ENCODE assay signal across 8 cellular contexts in genomic region chr7:87148332-87148955, GRCh38.
A peak's percentile ranks its signal among the peaks of the same experiment; 100 is the strongest.
DNase-seq lines count a peak whose midpoint lies in the region; ATAC-seq and TF ChIP-seq lines count a peak whose summit lies in the region.

No MANE protein-coding gene starts in this region.

- DNase-seq in AG10803 (ENCODE audit: low read depth) (peak; percentile 57), RKO (ENCODE audit: low spot score) (peak; percentile 71), foreskin fibroblast (peak; percentile 21 to 63)
- DNase-seq in activated CD8-positive, alpha-beta memory T cell treated with anti-CD3 and anti-CD28 coated beads for 24 hours = no peak
- no peak for DNase-seq in activated naive CD4-positive, alpha-beta T cell treated with anti-CD3 and anti-CD28 coated beads, Interleukin-2, amount 50 U/mL, for 16 hours

- TF ChIP-seq CTCF in AG10803 (conservative IDR thresholded peaks at IDR 0.05; ENCODE audit: low read length) (peak; percentile 68), GM12874 (IDR thresholded peaks at IDR 0.05; ENCODE audit: insufficient read depth, low read depth, low read length) (peak; percentile 38; the same call in 1 of the 2 replicates), foreskin fibroblast (IDR thresholded peaks at IDR 0.05; ENCODE audit: low read depth, low read length) (peak; percentile 58)

- H3K4me3 ChIP-seq in AG10803 (ENCODE audit: low read length) = no peak overlapping the region
- no peak overlapping the region for H3K4me3 ChIP-seq in foreskin fibroblast (ENCODE audit: low read depth in 1 of 2, low read length in 2 of 2)

- no peak for ATAC-seq in GM18868 (IDR thresholded peaks at IDR 0.05; ENCODE audit: unreplicated experiment)
- no peak for ATAC-seq in HG03135 (IDR thresholded peaks at IDR 0.05; ENCODE audit: unreplicated experiment)

Comparison
In these comparisons a context has a peak if more than half of its experiments do, and no peak if none do; other contexts are left out.
1. DNase-seq: peak in AG10803 (single experiment), RKO (single experiment) and foreskin fibroblast (2 of 2); none in activated CD8-positive, alpha-beta memory T cell treated with anti-CD3 and anti-CD28 coated beads for 24 hours (single experiment) and activated naive CD4-positive, alpha-beta T cell treated with anti-CD3 and anti-CD28 coated beads, Interleukin-2, amount 50 U/mL, for 16 hours (single experiment).
2. Peak in every context shown above with its lines, with median percentiles within 50 percentile points of each other: CTCF ChIP-seq.